ENCODE assay signal across 21 cellular contexts in the genomic region with DNA sequence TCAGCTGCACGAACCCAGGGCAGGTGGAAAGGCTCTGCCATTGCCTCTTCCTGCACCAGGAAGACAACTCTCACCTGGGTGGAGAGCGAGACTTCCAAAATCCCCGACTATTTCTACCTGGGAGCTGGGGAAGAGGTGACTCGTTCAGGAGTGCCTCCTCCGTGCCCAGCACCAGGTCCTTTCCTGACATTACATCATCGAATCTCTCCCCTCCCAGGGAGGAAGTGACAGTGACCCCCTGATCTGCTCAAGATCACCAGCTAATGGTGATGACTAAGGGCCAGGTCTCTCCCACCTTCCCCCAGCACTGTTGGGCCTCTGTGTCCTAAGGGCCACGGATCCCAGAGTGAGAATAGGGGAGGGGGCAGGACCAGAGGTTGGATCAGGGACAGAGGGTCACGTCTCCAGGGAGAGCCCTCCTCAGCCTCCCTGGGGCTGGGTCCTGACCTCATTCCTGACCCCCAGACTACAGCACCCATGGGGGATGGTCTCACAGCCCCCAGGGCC. TPM values are rescaled to one million over a fixed set of nuclear protein-coding genes. Genes with fewer than 3 reads are reported as not detected.
DNase-seq lines count a peak whose midpoint lies in the region; ATAC-seq and TF ChIP-seq lines count a peak whose summit lies in the region.
"Had no signal": no experiment of that assay in that cellular context is flagged by ENCODE, and none has a peak within 500 bp of the region (broad histone marks: within the 10 kb centered on the region; RNA-seq: fewer than 3 reads in every experiment).

No MANE protein-coding gene starts in this region.

- H3K27ac ChIP-seq in HCT116 (ENCODE audit: low read depth, low read length), result no peak overlapping the region
- peak overlapping the region; percentile 45 for H3K27ac ChIP-seq in PC-9
- H3K27ac ChIP-seq in foreskin keratinocyte, result no peak overlapping the region
- no peak overlapping the region for H3K27ac ChIP-seq in colonic mucosa
- H3K27ac ChIP-seq: GM23248 had no signal

- TF ChIP-seq RAD21 in HCT116 (IDR thresholded peaks at IDR 0.05; ENCODE audit: low read depth), result no peak

- no peaks in the 10 kb centered on the region for H3F3A ChIP-seq in PC-9 (ENCODE audit: insufficient read depth, low read depth)

- H3K79me2 ChIP-seq in HCT116 (ENCODE audit: insufficient read depth, low read length) (no peaks in the 10 kb centered on the region), PC-9 (ENCODE audit: low read depth) (peaks cover 16% of the 10 kb centered on the region)

- ATAC-seq in HCT116 (peak; percentile 20; the same call in 1 of the 2 replicates), foreskin keratinocyte (peak; percentile 7)
- ATAC-seq: T-helper 17 cell had no signal

- POLR2A ChIA-PET in HCT116 (lab: Charles Lee) (no interaction called here), PC-9 (lab: Charles Lee; ENCODE audit: unreplicated experiment) (no interaction called here)

- H3K9ac ChIP-seq in HCT116 (ENCODE audit: low read length) (no peak overlapping the region), colonic mucosa (ENCODE audit: low read depth in 2 of 2, low read length in 2 of 2) (no peak overlapping the region)
- H3K9ac ChIP-seq: GM23248 had no signal

- H3K9me3 ChIP-seq in HCT116 (ENCODE audit: control insufficient read depth in 1 of 2, insufficient read depth in 1 of 2, low read depth in 1 of 2, low read length in 2 of 2) (no peaks in the 10 kb centered on the region), PC-9 (ENCODE audit: insufficient read depth, low read depth) (no peaks in the 10 kb centered on the region), colonic mucosa (no peaks in the 10 kb centered on the region)
- H3K9me3 ChIP-seq: BE2C, HAP-1 had no signal

- TF ChIP-seq CTCF in HCT116 (IDR thresholded peaks at IDR 0.05 in 2 of 3, conservative IDR thresholded peaks at IDR 0.05 in 1 of 3; ENCODE audit: borderline replicate concordance in 1 of 3, insufficient read depth in 1 of 3, low read depth in 2 of 3, low read length in 2 of 3) (no peak), PC-9 (conservative IDR thresholded peaks at IDR 0.05) (no peak), foreskin keratinocyte (conservative IDR thresholded peaks at IDR 0.05) (no peak), colonic mucosa (IDR thresholded peaks at IDR 0.05) (no peak)

- H3K36me3 ChIP-seq in HCT116 (ENCODE audit: control insufficient read depth in 1 of 2, insufficient read depth in 2 of 2, low read length in 2 of 2), result no peaks in the 10 kb centered on the region
- H3K36me3 ChIP-seq in PC-9 (ENCODE audit: low read depth), result no peaks in the 10 kb centered on the region
- H3K36me3 ChIP-seq in colonic mucosa, result no peaks in the 10 kb centered on the region
- H3K36me3 ChIP-seq: BE2C, HAP-1 had no signal

- H3K4me1 ChIP-seq in HCT116 (ENCODE audit: control insufficient read depth in 1 of 2, insufficient read depth in 2 of 2, low read length in 2 of 2), result peaks cover 0 to 16% of the 10 kb centered on the region in 2 experiments; a peak in 2 of 4 replicates
- peaks cover 21% of the 10 kb centered on the region for H3K4me1 ChIP-seq in PC-9 (replicated peaks; ENCODE audit: insufficient read depth)
- H3K4me1 ChIP-seq in foreskin keratinocyte, result no peaks in the 10 kb centered on the region
- H3K4me1 ChIP-seq in colonic mucosa, result no peaks in the 10 kb centered on the region
- H3K4me1 ChIP-seq: BE2C, HAP-1 had no signal

- 0 out of 4 replicates have a peak overlapping the region, but pooled peaks of 1 of the 2 experiments have one; percentile 2 for H3K4me3 ChIP-seq in HCT116 (replicated peaks in 1 of 2; ENCODE audit: low read depth in 1 of 2, low read length in 2 of 2)
- no peak overlapping the region for H3K4me3 ChIP-seq in PC-9
- no peak overlapping the region for H3K4me3 ChIP-seq in colonic mucosa
- H3K4me3 ChIP-seq: GM23248, HAP-1 had no signal

- TF ChIP-seq POLR2A in HCT116 (IDR thresholded peaks at IDR 0.05; ENCODE audit: borderline replicate concordance, extremely low read depth, insufficient read depth, insufficient read length), result no peak

- intact Hi-C loops in HCT116 (cut with micrococcal nuclease), result loop anchor here (10.0 kb wide), 1 partner anchor 1020 kb away; a partner anchor contains a TSS
- intact Hi-C loops in PC-9 (cut with micrococcal nuclease; ENCODE audit: unreplicated experiment), result no loop called here
- intact Hi-C loops in colonic mucosa (cut with DNase I), result no loop called here

- H4K20me1 ChIP-seq in HCT116 (ENCODE audit: insufficient read depth) (no peaks in the 10 kb centered on the region), PC-9 (ENCODE audit: insufficient read depth) (no peaks in the 10 kb centered on the region)

- no peak overlapping the region for H2AFZ ChIP-seq in HCT116 (ENCODE audit: low read depth, low read length, poor library complexity, severe bottlenecking)
- no peak overlapping the region for H2AFZ ChIP-seq in PC-9
- H2AFZ ChIP-seq: GM23248 had no signal

- no TSS peak for BruUV-seq in HCT116 (replicated peaks; lab: Mats Ljungman, UMichigan)
- no TSS peak for BruUV-seq in PC-9 (replicated peaks; lab: Mats Ljungman, UMichigan)

- H3K9me2 ChIP-seq in HCT116 (ENCODE audit: insufficient read depth) (no peaks in the 10 kb centered on the region), PC-9 (ENCODE audit: insufficient read depth) (no peaks in the 10 kb centered on the region)

- H3K27me3 ChIP-seq in HCT116 (ENCODE audit: insufficient read depth, low read length), result no peaks in the 10 kb centered on the region
- no peaks in the 10 kb centered on the region for H3K27me3 ChIP-seq in PC-9 (ENCODE audit: insufficient read depth, low read depth)
- H3K27me3 ChIP-seq in foreskin keratinocyte, result peaks cover 9% of the 10 kb centered on the region
- no peaks in the 10 kb centered on the region for H3K27me3 ChIP-seq in colonic mucosa
- H3K27me3 ChIP-seq: BE2C had no signal

- DNase-seq in HCT116 (ENCODE audit: low read depth, low spot score) (peak; percentile 50), PC-9 (peak in 1 of 2 experiments; percentile 51), foreskin keratinocyte (no peak), colonic mucosa (no peak), SKM-1 treated with dmso at 0.1 percent for 144 hours (lab: John Stamatoyannopoulos, UW; ENCODE audit: unreplicated experiment) (no peak)
- no peak for DNase-seq in stimulated activated CD4-positive, alpha-beta T cell treated with anti-CD3 and anti-CD28 coated beads, Interleukin-2, amount 100 ng/mL, for 48 hours
- DNase-seq in activated naive CD4-positive, alpha-beta T cell (lab: John Stamatoyannopoulos, UW), result no peak
- DNase-seq: BE2C, GM23248, KG1, MM.1S, NCI-H1048, NCI-H1417, NCI-H1694, NCI-H2029 treated with DMSO at 0.1 percent for 48 hours, NCI-H446 treated with DMSO at 0.1 percent for 48 hours, NCI-H526 treated with DMSO at 0.1 percent for 48 hours, Right ventricle myocardium superior, RPMI8226, T-helper 17 cell had no signal

- RAD21 ChIA-PET in HCT116 (lab: Charles Lee; ENCODE audit: low non-redundant PET in 1 of 2, low total read pairs in 2 of 2, uncharacterized antibody in 2 of 2, unreplicated experiment in 2 of 2), result no interaction called here

- H3K4me2 ChIP-seq in HCT116 (ENCODE audit: low read length), result peak overlapping the region; percentile 35
- peak overlapping the region; percentile 18; the same call in 1 of the 2 replicates for H3K4me2 ChIP-seq in PC-9

- CTCF ChIA-PET in HCT116 (lab: Charles Lee), result interaction anchor here (0.7 to 1.5 kb wide), 2 partner anchors 13 to 14 kb away, joined by 3 read pairs; no protein-coding TSS in a partner anchor
- CTCF ChIA-PET in PC-9 (lab: Charles Lee), result no interaction called here

TF ChIP-seq in HCT116, 20 proteins besides CTCF, POLR2A, EP300 and RAD21:
- TF ChIP-seq ZFX (IDR thresholded peaks at IDR 0.05) (no peak), POLR2AphosphoS5 (IDR thresholded peaks at IDR 0.05; ENCODE audit: low read depth, low read length) (peak; percentile 52; the same call in 1 of the 2 replicates)

RNA-seq across cellular contexts. Expression of a gene that starts 6.8 kb away (rescaled TPM):
- total RNA-seq in HCT116 (2021; ENCODE audit: unreplicated experiment) (47.6 TPM), PC-9 (2021) (65.3 and 77.6 TPM in 2 replicates), foreskin keratinocyte (0.63 and 0.92 TPM in 2 replicates), colonic mucosa (1 to 10 TPM; 5.2 to 6.4 TPM)
- 34.0 and 43.9 TPM in 2 replicates for polyA plus RNA-seq in HCT116 (2012)
- polyA plus RNA-seq in foreskin keratinocyte, result 0.45 and 0.78 TPM in 2 replicates

RNA-seq across cellular contexts. Expression of a gene that starts 20.3 kb away (rescaled TPM):
- total RNA-seq in HCT116 (2021; ENCODE audit: unreplicated experiment), result 25.6 TPM
- 17.6 and 18.6 TPM in 2 replicates for polyA plus RNA-seq in HCT116 (2012)
- total RNA-seq in PC-9 (2021), result 41.4 and 44.9 TPM in 2 replicates
- 20.8 and 21.5 TPM in 2 replicates for total RNA-seq in foreskin keratinocyte
- 23.1 and 25.0 TPM in 2 replicates for polyA plus RNA-seq in foreskin keratinocyte
- total RNA-seq in colonic mucosa, result 10 to 100 TPM; 63.0 to 81.5 TPM

RNA-seq across cellular contexts. Expression of a gene that starts 45.4 kb away (rescaled TPM):
- 51.4 TPM for total RNA-seq in HCT116 (2021; ENCODE audit: unreplicated experiment)
- polyA plus RNA-seq in HCT116 (2012), result 43.0 and 45.5 TPM in 2 replicates
- total RNA-seq in PC-9 (2021), result 23.8 and 25.5 TPM in 2 replicates
- 17.2 and 18.1 TPM in 2 replicates for total RNA-seq in foreskin keratinocyte
- 21.8 and 26.0 TPM in 2 replicates for polyA plus RNA-seq in foreskin keratinocyte
- 10 to 100 TPM; 19.9 to 24.2 TPM for total RNA-seq in colonic mucosa

RNA-seq across cellular contexts. Expression of a gene that starts 47.8 kb away (rescaled TPM):
- total RNA-seq in HCT116 (2021; ENCODE audit: unreplicated experiment) (19.2 TPM), PC-9 (2021) (6.2 and 6.9 TPM in 2 replicates), foreskin keratinocyte (0.58 and 0.78 TPM in 2 replicates), colonic mucosa (under 1 TPM; 0.29 to 0.42 TPM)
- polyA plus RNA-seq in HCT116 (2012), result 9.9 and 10.1 TPM in 2 replicates
- polyA plus RNA-seq in foreskin keratinocyte, result 0.44 and 0.59 TPM in 2 replicates
- total RNA-seq: GM23248, Right ventricle myocardium superior had no signal
- polyA plus RNA-seq: GM23248 had no signal
